ENCODE assay signal across 1 cellular context in genomic region chr5:88130189-88130815, GRCh38.
A peak's percentile ranks its signal among the peaks of the same experiment; 100 is the strongest.
TF ChIP-seq lines count a peak whose summit lies in the region.

No MANE protein-coding gene starts in this region.

TF ChIP-seq in HepG2, 621 proteins besides CTCF, POLR2A, EP300 and RAD21 (continued from another document):
- no peak for TF ChIP-seq CREB3 (CRISPR knock-in tag; IDR thresholded peaks at IDR 0.05)
- no peak for TF ChIP-seq SAFB2 (CRISPR knock-in tag; IDR thresholded peaks at IDR 0.05; ENCODE audit: borderline replicate concordance, low read depth)
- no peak for TF ChIP-seq ONECUT2 (CRISPR knock-in tag; IDR thresholded peaks at IDR 0.05)
- TF ChIP-seq SSRP1 (CRISPR knock-in tag; IDR thresholded peaks at IDR 0.05): no peak
- no peak for TF ChIP-seq DPF2 (CRISPR knock-in tag; IDR thresholded peaks at IDR 0.05; ENCODE audit: borderline replicate concordance, low read depth)
- TF ChIP-seq FIP1L1 (IDR thresholded peaks at IDR 0.05; ENCODE audit: borderline replicate concordance, insufficient read depth, low read depth, low read length): no peak
- no peak for TF ChIP-seq NFATC3 (CRISPR knock-in tag; IDR thresholded peaks at IDR 0.05)
- TF ChIP-seq ZNF639 (CRISPR knock-in tag; conservative IDR thresholded peaks at IDR 0.05): no peak
- TF ChIP-seq ESRRA (CRISPR knock-in tag; IDR thresholded peaks at IDR 0.05; ENCODE audit: low read depth): no peak
- peak; percentile 34; the same call in 1 of the 2 replicates for TF ChIP-seq ZMYM4 (CRISPR knock-in tag; IDR thresholded peaks at IDR 0.05)
- 0 out of 2 replicates have a peak, but pooled peaks have one; percentile 31 for TF ChIP-seq AHDC1 (CRISPR knock-in tag; IDR thresholded peaks at IDR 0.05; ENCODE audit: borderline replicate concordance)
- TF ChIP-seq HOXA5 (CRISPR knock-in tag; IDR thresholded peaks at IDR 0.05): no peak
- peak; percentile 59; the same call in 1 of the 2 replicates for TF ChIP-seq HNF4A (CRISPR knock-in tag; IDR thresholded peaks at IDR 0.05)
- TF ChIP-seq ZNF740 (CRISPR knock-in tag; IDR thresholded peaks at IDR 0.05): no peak
- no peak for TF ChIP-seq KLF9 (CRISPR knock-in tag; IDR thresholded peaks at IDR 0.05; ENCODE audit: low read depth)
- TF ChIP-seq CEBPG (CRISPR knock-in tag; IDR thresholded peaks at IDR 0.05): peak; percentile 51; the same call in 1 of the 2 replicates
- peak; percentile 45; the same call in 1 of the 2 replicates for TF ChIP-seq ZNF644 (CRISPR knock-in tag; IDR thresholded peaks at IDR 0.05; ENCODE audit: low read depth)
- TF ChIP-seq ZNF17 (CRISPR knock-in tag; IDR thresholded peaks at IDR 0.05): no peak
- TF ChIP-seq MLLT10 (CRISPR knock-in tag; IDR thresholded peaks at IDR 0.05): no peak
- no peak for TF ChIP-seq ZSCAN25 (CRISPR knock-in tag; IDR thresholded peaks at IDR 0.05)
